ENCODE assay signal across 8 cellular contexts in the genomic region with DNA sequence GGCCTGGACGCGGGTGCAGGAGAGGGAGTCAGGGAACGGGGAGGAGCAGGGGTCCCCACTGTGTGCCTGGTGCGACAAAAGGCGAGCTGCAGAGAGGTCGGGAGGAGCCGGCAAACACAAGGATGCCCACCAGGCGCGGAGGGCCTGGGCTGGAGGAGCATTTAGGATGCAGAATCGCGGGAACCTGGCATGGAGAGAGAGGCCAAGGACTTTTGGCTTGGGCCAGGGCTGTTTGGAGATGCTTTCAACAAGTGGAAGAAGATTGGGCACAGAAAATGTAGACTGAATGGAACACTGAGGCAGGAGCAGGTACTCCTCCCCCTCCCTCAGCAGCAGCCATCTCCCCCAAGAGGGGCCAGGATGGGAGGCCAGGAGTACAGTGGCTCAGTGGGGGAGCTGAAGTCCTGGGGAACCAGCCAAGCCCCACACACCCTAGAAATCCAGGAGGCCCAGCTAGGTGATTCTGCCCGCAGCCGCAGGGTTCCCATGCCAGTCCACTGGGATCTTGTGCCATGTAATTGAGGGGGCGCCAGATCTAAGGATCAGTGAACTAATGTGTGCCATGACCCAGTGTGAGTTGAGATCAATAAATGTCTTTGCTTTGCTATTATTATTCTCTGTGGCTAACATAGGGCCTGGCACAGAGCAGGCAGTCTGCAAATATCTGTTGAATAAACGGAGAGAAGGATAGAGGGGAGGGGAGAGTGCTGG. TPM values are rescaled to one million over a fixed set of nuclear protein-coding genes. Genes with fewer than 3 reads are reported as not detected.
A peak's percentile ranks its signal among the peaks of the same experiment; 100 is the strongest.
DNase-seq lines count a peak whose midpoint lies in the region; ATAC-seq, FAIRE-seq and TF ChIP-seq lines count a peak whose summit lies in the region.

No MANE protein-coding gene starts in this region.

- H3K4me3 Mint-ChIP-seq in activated naive CD8-positive, alpha-beta T cell treated with anti-CD3 and anti-CD28 coated beads, Interleukin-2, amount 10 ng/mL, durations not matched to agents 7 days and 5 days = peak overlapping the region; percentile 60

- intact Hi-C loops in testis (cut with DNase I; ENCODE audit: low total_unique reads) = no loop called here

- H3K36me3 Mint-ChIP-seq in activated naive CD8-positive, alpha-beta T cell treated with anti-CD3 and anti-CD28 coated beads, Interleukin-2, amount 10 ng/mL, durations not matched to agents 7 days and 5 days = peaks cover 2% of the 10 kb centered on the region

- peak overlapping the region; percentile 92 for H3K4me2 ChIP-seq in keratinocyte (ENCODE audit: control insufficient read depth, extremely low read depth, insufficient read depth, low read depth, low read length)

- DNase-seq in NCI-H82 (lab: John Stamatoyannopoulos, UW) = peak; percentile 33
- DNase-seq in NCI-H82 treated with DMSO at 0.1 percent for 48 hours (lab: John Stamatoyannopoulos, UW; ENCODE audit: unreplicated experiment) = no peak
- no peak for DNase-seq in activated naive CD8-positive, alpha-beta T cell treated with anti-CD3 and anti-CD28 coated beads, Interleukin-2, amount 10 ng/mL, durations not matched to agents 7 days and 5 days
- DNase-seq in keratinocyte (ENCODE audit: low read depth, low spot score) = no peak
- no peak for DNase-seq in testis

- H3K9me3 ChIP-seq in keratinocyte (ENCODE audit: control insufficient read depth, low read depth, low read length) = no peaks in the 10 kb centered on the region
- H3K9me3 ChIP-seq in testis = no peaks in the 10 kb centered on the region

- H3K4me1 ChIP-seq in keratinocyte (ENCODE audit: control insufficient read depth, extremely low read depth, insufficient read depth, low read length) = peaks cover 27% of the 10 kb centered on the region
- H3K4me1 ChIP-seq in testis = peaks cover 9% of the 10 kb centered on the region

- H2AFZ ChIP-seq in keratinocyte (ENCODE audit: control insufficient read depth, low read length) = peak overlapping the region; percentile 95

- no peak for ATAC-seq in activated naive CD8-positive, alpha-beta T cell treated with anti-CD3 and anti-CD28 coated beads, Interleukin-2, amount 10 ng/mL, durations not matched to agents 7 days and 5 days (ENCODE audit: low read depth)
- ATAC-seq in GM19467 (IDR thresholded peaks at IDR 0.05; ENCODE audit: unreplicated experiment) (no peak), GM18870 (IDR thresholded peaks at IDR 0.05; ENCODE audit: unreplicated experiment) (no peak), HG03354 (IDR thresholded peaks at IDR 0.05; ENCODE audit: poor library complexity, severe bottlenecking, unreplicated experiment) (no peak)

- H3K27ac Mint-ChIP-seq in activated naive CD8-positive, alpha-beta T cell treated with anti-CD3 and anti-CD28 coated beads, Interleukin-2, amount 10 ng/mL, durations not matched to agents 7 days and 5 days = no peak overlapping the region

- WGBS in testis, 2 donors = 16 to 26% methylated on average over 10 to 15 of the region's 15 CpGs

- H3K9ac ChIP-seq in keratinocyte (ENCODE audit: control insufficient read depth, extremely low read depth, insufficient read depth, low read length) = peak overlapping the region; percentile 66

- H3K36me3 ChIP-seq in keratinocyte (ENCODE audit: control insufficient read depth in 2 of 2, extremely low read depth in 1 of 2, insufficient read depth in 2 of 2, low read length in 2 of 2) (no peaks in the 10 kb centered on the region), testis (ENCODE audit: low read depth, missing control alignments) (no peaks in the 10 kb centered on the region)

- H3K27me3 ChIP-seq in keratinocyte (ENCODE audit: control insufficient read depth, extremely low read depth, insufficient read depth, low read length) (peaks cover 13% of the 10 kb centered on the region), testis (no peaks in the 10 kb centered on the region)

- no peak for TF ChIP-seq POLR2A in testis (IDR thresholded peaks at IDR 0.05)

- no peaks in the 10 kb centered on the region for H3K9me3 Mint-ChIP-seq in activated naive CD8-positive, alpha-beta T cell treated with anti-CD3 and anti-CD28 coated beads, Interleukin-2, amount 10 ng/mL, durations not matched to agents 7 days and 5 days

- dilution Hi-C loops in keratinocyte (cut with MboI; ENCODE audit: extremely low pct_ligation_motif_present, low sequenced_read_pairs) = no loop called here

- TF ChIP-seq CTCF in keratinocyte (optimal IDR thresholded peaks at IDR 0.05 in 1 of 3, IDR thresholded peaks at IDR 0.05 in 1 of 3, conservative IDR thresholded peaks at IDR 0.05 in 1 of 3; ENCODE audit: extremely low read depth in 1 of 3, insufficient read depth in 2 of 3, low read length in 3 of 3) (no peak), testis (IDR thresholded peaks at IDR 0.05) (no peak)

- POLR2A ChIA-PET in activated naive CD8-positive, alpha-beta T cell treated with anti-CD3 and anti-CD28 coated beads, Interleukin-2, amount 10 ng/mL, durations not matched to agents 7 days and 5 days (lab: Charles Lee) = interaction anchor here (1.9 kb wide), 1 partner anchor 10 kb away, joined by 5 read pairs; no protein-coding TSS in a partner anchor

- H3K9me1 ChIP-seq in keratinocyte (ENCODE audit: control insufficient read depth, extremely low read depth, insufficient read depth, low read length) = no peaks in the 10 kb centered on the region

- H4K20me1 ChIP-seq in keratinocyte (ENCODE audit: control insufficient read depth, extremely low read depth, insufficient read depth, low read length) = no peaks in the 10 kb centered on the region

- H3K79me2 ChIP-seq in keratinocyte (ENCODE audit: control insufficient read depth, insufficient read depth, low read length) = no peaks in the 10 kb centered on the region

- peaks cover 16% of the 10 kb centered on the region for H3K27me3 Mint-ChIP-seq in activated naive CD8-positive, alpha-beta T cell treated with anti-CD3 and anti-CD28 coated beads, Interleukin-2, amount 10 ng/mL, durations not matched to agents 7 days and 5 days

- H3K4me3 ChIP-seq in keratinocyte (ENCODE audit: control insufficient read depth in 2 of 3, extremely low read depth in 1 of 3, insufficient read depth in 2 of 3, low read depth in 1 of 3, low read length in 3 of 3) (peak overlapping the region; percentile 60 to 78 (median 68)), testis (peak overlapping the region; percentile 76 to 81)

- no peak overlapping the region for H3K27ac ChIP-seq in keratinocyte (ENCODE audit: control insufficient read depth, insufficient read depth, low read length)
- H3K27ac ChIP-seq in testis = no peak overlapping the region

- FAIRE-seq in keratinocyte (lab: Jason Lieb, UNC) = no peak

- peaks cover 6% of the 10 kb centered on the region for H3K4me1 Mint-ChIP-seq in activated naive CD8-positive, alpha-beta T cell treated with anti-CD3 and anti-CD28 coated beads, Interleukin-2, amount 10 ng/mL, durations not matched to agents 7 days and 5 days

RNA-seq across cellular contexts. Expression of gene ABLIM2, which starts 1.1 kb away (rescaled TPM):
- total RNA-seq in activated naive CD8-positive, alpha-beta T cell treated with anti-CD3 and anti-CD28 coated beads, Interleukin-2, amount 10 ng/mL, durations not matched to agents 7 days and 5 days = 1 to 10 TPM; 1.7 to 2.5 TPM
- polyA plus RNA-seq in keratinocyte = 0.94 to 3.0 TPM (median 1.1 TPM) in 3 replicates
- polyA plus RNA-seq in keratinocyte (2011; ENCODE audit: low read depth) = 3.8 TPM
- 1.1 and 2.0 TPM in 2 replicates for polyA plus RNA-seq in keratinocyte (2011; cell fraction: cytosol; rRNA removed)
- 1.5 and 3.6 TPM in 2 replicates for polyA plus RNA-seq in keratinocyte (2011; cell fraction: nucleus; rRNA removed)
- 1.3 and 9.7 TPM in 2 replicates for polyA plus RNA-seq in keratinocyte (2012; ENCODE audit: low replicate concordance)
- polyA minus RNA-seq in keratinocyte = 0.80 to 5.3 TPM (median 3.7 TPM) in 3 replicates
- polyA minus RNA-seq in keratinocyte (2011; cell fraction: cytosol; rRNA and poly(A)+ RNA removed) = 1.7 TPM
- polyA minus RNA-seq in keratinocyte (2011; cell fraction: nucleus; rRNA and poly(A)+ RNA removed) = 1.6 and 4.2 TPM in 2 replicates
- total RNA-seq in testis = 1 to 10 TPM; 5.2 to 6.9 TPM
- polyA plus RNA-seq in testis (ENCODE audit: insufficient read depth, low read depth, low replicate concordance) = 7.5 TPM

RNA-seq across cellular contexts. Expression of gene SH3TC1, which starts 39.4 kb away (rescaled TPM):
- total RNA-seq in activated naive CD8-positive, alpha-beta T cell treated with anti-CD3 and anti-CD28 coated beads, Interleukin-2, amount 10 ng/mL, durations not matched to agents 7 days and 5 days = 10 to 100 TPM; 14.8 to 15.7 TPM
- polyA plus RNA-seq in keratinocyte = 12.0 to 22.1 TPM (median 12.3 TPM) in 3 replicates
- 4.0 TPM for polyA plus RNA-seq in keratinocyte (2011; ENCODE audit: low read depth)
- 3.3 and 7.9 TPM in 2 replicates for polyA plus RNA-seq in keratinocyte (2011; cell fraction: cytosol; rRNA removed)
- 28.3 and 44.2 TPM in 2 replicates for polyA plus RNA-seq in keratinocyte (2011; cell fraction: nucleus; rRNA removed)
- polyA plus RNA-seq in keratinocyte (2012; ENCODE audit: low replicate concordance) = 7.2 and 21.2 TPM in 2 replicates
- 22.2 to 29.7 TPM (median 27.2 TPM) in 3 replicates for polyA minus RNA-seq in keratinocyte
- polyA minus RNA-seq in keratinocyte (2011; cell fraction: cytosol; rRNA and poly(A)+ RNA removed) = 35.5 TPM
- polyA minus RNA-seq in keratinocyte (2011; cell fraction: nucleus; rRNA and poly(A)+ RNA removed) = 48.6 and 60.5 TPM in 2 replicates
- 10 to 100 TPM in 1 of 2 donors, 1 to 10 TPM in 1; 4.0 to 12.6 TPM for total RNA-seq in testis
- polyA plus RNA-seq in testis (ENCODE audit: insufficient read depth, low read depth, low replicate concordance) = 3.2 TPM
